1 cellular context compared by ENCODE assay signal in the genomic region with DNA sequence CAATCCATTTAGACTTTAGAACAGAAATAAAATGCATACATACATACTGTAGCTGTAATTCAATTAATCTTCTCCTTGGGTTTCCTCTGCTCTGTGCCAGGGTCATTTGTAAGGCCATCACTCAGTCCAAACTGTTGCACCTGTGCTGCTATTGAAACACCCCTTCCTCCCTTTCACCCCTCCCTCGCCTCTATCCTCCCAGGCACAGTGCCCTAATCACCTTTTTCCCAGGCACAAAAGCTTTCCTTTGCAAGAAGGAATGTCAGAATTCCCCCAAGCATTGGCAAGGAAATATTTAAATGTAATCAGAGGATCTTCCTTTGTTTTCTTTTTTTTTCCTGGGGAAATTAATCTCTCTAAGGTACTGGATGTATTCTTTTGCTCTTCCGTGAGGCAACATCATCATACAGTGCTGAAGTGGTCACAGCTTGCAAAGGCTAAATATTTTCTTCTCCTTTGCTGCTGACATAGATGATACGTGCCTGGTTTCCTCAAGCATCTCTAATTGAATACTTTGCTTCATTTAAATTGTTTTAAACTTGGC.
TF ChIP-seq lines count a peak whose summit lies in the region.

No MANE protein-coding gene starts in this region.

TF ChIP-seq in endothelial cell of umbilical vein, 7 proteins besides CTCF, POLR2A, EP300 and RAD21:
- no peak for TF ChIP-seq JUN (IDR thresholded peaks at IDR 0.05; ENCODE audit: borderline replicate concordance, insufficient read depth, insufficient read length, low read depth)
- TF ChIP-seq GATA2 (IDR thresholded peaks at IDR 0.05; ENCODE audit: insufficient read depth, insufficient read length, low read depth, low read length), result peak; percentile 73
- TF ChIP-seq MYC (IDR thresholded peaks at IDR 0.05; ENCODE audit: low read depth, low read length), result no peak
- no peak for TF ChIP-seq EZH2 (IDR thresholded peaks at IDR 0.05; ENCODE audit: borderline replicate concordance, low read depth, low read length, severe bottlenecking)
